In genomic region chr14:103194256-103195045, GRCh38 we compare ENCODE assay signal across 1 cellular context.
TF ChIP-seq lines count a peak whose summit lies in the region.

No MANE protein-coding gene starts in this region.

TF ChIP-seq in IMR-90, 13 proteins besides CTCF, POLR2A, EP300 and RAD21:
- no peak for TF ChIP-seq ELK1 (IDR thresholded peaks at IDR 0.05; ENCODE audit: borderline replicate concordance, low read depth, low read length)
- TF ChIP-seq CEBPB (IDR thresholded peaks at IDR 0.05; ENCODE audit: low read depth, low read length) = peak; percentile 97
TF ChIP-seq in IMR-90: peak in this region for 1.
